In genomic region chr14:29759521-29760340, GRCh38 we compare ENCODE assay signal across 12 cellular contexts.
DNase-seq lines count a peak whose midpoint lies in the region; ATAC-seq and TF ChIP-seq lines count a peak whose summit lies in the region.
"Had no signal": no experiment of that assay in that cellular context is flagged by ENCODE, and none has a peak within 500 bp of the region (broad histone marks: within the 10 kb centered on the region; RNA-seq: fewer than 3 reads in every experiment).

No MANE protein-coding gene starts in this region.

- no peaks in the 10 kb centered on the region for H3K36me3 ChIP-seq in fibroblast of lung (ENCODE audit: control insufficient read depth, insufficient read depth, low read length)
- H3K36me3 ChIP-seq: BLaER1, tibial artery had no signal

- DNase-seq in fibroblast of lung (ENCODE audit: low read depth in 2 of 2) (peak; percentile 19 to 28), HPDE6-E6E7 (ENCODE audit: extremely low spot score) (no peak), SKM-1 (lab: John Stamatoyannopoulos, UW; ENCODE audit: unreplicated experiment) (no peak), ACHN (no peak)
- no peak for DNase-seq in activated CD4-positive, alpha-beta memory T cell treated with anti-CD3 and anti-CD28 coated beads, Interleukin-2, amount 10 ng/mL, durations not matched to agents 7 days and 5 days
- DNase-seq: activated CD4-positive, alpha-beta T cell treated with anti-CD3 and anti-CD28 coated beads, Interleukin-2, amount 10 ng/mL, durations not matched to agents 7 days and 5 days; NCI-H2081 treated with DMSO at 0.1 percent for 48 hours; tibial artery had no signal

- POLR2A ChIA-PET in activated CD4-positive, alpha-beta memory T cell treated with anti-CD3 and anti-CD28 coated beads, Interleukin-2, amount 10 ng/mL, durations not matched to agents 7 days and 5 days (lab: Charles Lee) = no interaction called here

- no peak overlapping the region for H3K27ac ChIP-seq in fibroblast of lung (ENCODE audit: insufficient read depth, low read length)
- H3K27ac ChIP-seq: BLaER1, tibial artery had no signal

- peaks cover 9% of the 10 kb centered on the region for H3K9me3 Mint-ChIP-seq in activated CD4-positive, alpha-beta memory T cell treated with anti-CD3 and anti-CD28 coated beads, Interleukin-2, amount 10 ng/mL, durations not matched to agents 7 days and 5 days

- H3K4me1 Mint-ChIP-seq in activated CD4-positive, alpha-beta memory T cell treated with anti-CD3 and anti-CD28 coated beads, Interleukin-2, amount 10 ng/mL, durations not matched to agents 7 days and 5 days = no peaks in the 10 kb centered on the region
- H3K4me1 Mint-ChIP-seq: activated CD4-positive, alpha-beta T cell treated with anti-CD3 and anti-CD28 coated beads, Interleukin-2, amount 10 ng/mL, durations not matched to agents 7 days and 5 days had no signal

- H4K20me1 ChIP-seq in fibroblast of lung (ENCODE audit: control insufficient read depth, extremely low read depth, insufficient read depth, low read length) = no peaks in the 10 kb centered on the region
- H4K20me1 ChIP-seq: BLaER1 had no signal

- no peaks in the 10 kb centered on the region for H3K27me3 Mint-ChIP-seq in activated CD4-positive, alpha-beta memory T cell treated with anti-CD3 and anti-CD28 coated beads, Interleukin-2, amount 10 ng/mL, durations not matched to agents 7 days and 5 days
- H3K27me3 Mint-ChIP-seq: activated CD4-positive, alpha-beta T cell treated with anti-CD3 and anti-CD28 coated beads, Interleukin-2, amount 10 ng/mL, durations not matched to agents 7 days and 5 days had no signal

- H3K4me2 ChIP-seq in fibroblast of lung (ENCODE audit: extremely low read depth, insufficient read depth, low read length) = no peak overlapping the region
- H3K4me2 ChIP-seq: BLaER1 had no signal

- H3K4me3 Mint-ChIP-seq in activated CD4-positive, alpha-beta memory T cell treated with anti-CD3 and anti-CD28 coated beads, Interleukin-2, amount 10 ng/mL, durations not matched to agents 7 days and 5 days = no peak overlapping the region
- H3K4me3 Mint-ChIP-seq: activated CD4-positive, alpha-beta T cell treated with anti-CD3 and anti-CD28 coated beads, Interleukin-2, amount 10 ng/mL, durations not matched to agents 7 days and 5 days had no signal

- H3K4me1 ChIP-seq in fibroblast of lung (ENCODE audit: control insufficient read depth, extremely low read depth, insufficient read depth, low read length) = no peaks in the 10 kb centered on the region

- no peak overlapping the region for H2AFZ ChIP-seq in fibroblast of lung (ENCODE audit: low read length)

- no peak overlapping the region for H3K9ac ChIP-seq in fibroblast of lung (ENCODE audit: insufficient read depth, low read length)
- H3K9ac ChIP-seq: BLaER1 had no signal

- no peak overlapping the region for H3K4me3 ChIP-seq in fibroblast of lung (replicated peaks in 1 of 4; ENCODE audit: control extremely low read depth in 1 of 4, insufficient read depth in 1 of 4, low read depth in 3 of 4, low read length in 4 of 4)
- H3K4me3 ChIP-seq: BLaER1, tibial artery had no signal

- in situ Hi-C loops in ACHN (cut with HindIII; ENCODE audit: low pct_ligation_motif_present, low pct_unique_long_range_greater_than_20kb, low sequenced_read_pairs) = no loop called here

- no peaks in the 10 kb centered on the region for H3K36me3 Mint-ChIP-seq in activated CD4-positive, alpha-beta memory T cell treated with anti-CD3 and anti-CD28 coated beads, Interleukin-2, amount 10 ng/mL, durations not matched to agents 7 days and 5 days (ENCODE audit: low read depth)

- no peaks in the 10 kb centered on the region for H3K79me2 ChIP-seq in fibroblast of lung (ENCODE audit: control insufficient read depth, insufficient read depth, low read length)

- no peak overlapping the region for H3K27ac Mint-ChIP-seq in activated CD4-positive, alpha-beta memory T cell treated with anti-CD3 and anti-CD28 coated beads, Interleukin-2, amount 10 ng/mL, durations not matched to agents 7 days and 5 days
- H3K27ac Mint-ChIP-seq: activated CD4-positive, alpha-beta T cell treated with anti-CD3 and anti-CD28 coated beads, Interleukin-2, amount 10 ng/mL, durations not matched to agents 7 days and 5 days had no signal

- H3K9me3 ChIP-seq in fibroblast of lung (ENCODE audit: control insufficient read depth, insufficient read depth, low read depth, low read length) = no peaks in the 10 kb centered on the region
- H3K9me3 ChIP-seq: BLaER1, tibial artery had no signal

- TF ChIP-seq CTCF in fibroblast of lung (conservative IDR thresholded peaks at IDR 0.05 in 1 of 2, IDR thresholded peaks at IDR 0.05 in 1 of 2; ENCODE audit: low read depth in 1 of 2, low read length in 2 of 2) = no peak

- ATAC-seq in GM18517 (IDR thresholded peaks at IDR 0.05; ENCODE audit: unreplicated experiment) (peak; percentile 89), GM21786 (IDR thresholded peaks at IDR 0.05; ENCODE audit: unreplicated experiment) (peak; percentile 88), HG03342 (IDR thresholded peaks at IDR 0.05; ENCODE audit: unreplicated experiment) (peak; percentile 87)

- H3K27me3 ChIP-seq in fibroblast of lung (ENCODE audit: control insufficient read depth, insufficient read depth, low read length) = no peaks in the 10 kb centered on the region
- H3K27me3 ChIP-seq: BLaER1, tibial artery had no signal

- CTCF ChIA-PET in activated CD4-positive, alpha-beta memory T cell treated with anti-CD3 and anti-CD28 coated beads, Interleukin-2, amount 10 ng/mL, durations not matched to agents 7 days and 5 days (lab: Charles Lee) = no interaction called here

Comparison
In these comparisons a context has a peak if more than half of its experiments do, and no peak if none do; other contexts are left out.
1. DNase-seq: peak in fibroblast of lung (2 of 2); none in HPDE6-E6E7 (single experiment), activated CD4-positive, alpha-beta memory T cell treated with anti-CD3 and anti-CD28 coated beads, Interleukin-2, amount 10 ng/mL, durations not matched to agents 7 days and 5 days (single experiment), SKM-1 (single experiment) and ACHN (single experiment).
2. Peak in every context shown above with its lines, with median percentiles within 50 percentile points of each other: ATAC-seq.